25 cellular contexts compared by ENCODE assay signal in the genomic region with DNA sequence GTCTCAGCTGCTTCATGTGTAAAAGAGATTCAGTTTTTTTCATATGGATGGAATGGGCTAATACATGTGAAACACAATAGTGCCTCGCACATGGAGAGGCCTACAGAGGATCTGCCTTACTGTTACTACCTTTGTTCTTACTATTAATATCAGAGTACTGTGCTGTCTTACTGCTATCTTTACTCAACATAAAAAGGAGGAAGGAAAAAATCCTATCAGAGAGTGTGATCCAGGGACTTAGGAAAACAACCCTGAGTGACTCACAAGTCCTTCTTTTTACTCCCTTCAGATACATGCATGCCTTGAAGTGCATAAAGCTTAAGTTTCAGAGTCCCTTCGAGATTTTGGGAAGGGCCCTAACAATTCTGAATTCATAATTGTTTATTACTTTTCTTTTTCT.
DNase-seq lines count a peak whose midpoint lies in the region; ATAC-seq, FAIRE-seq and TF ChIP-seq lines count a peak whose summit lies in the region.
"Had no signal": no experiment of that assay in that cellular context is flagged by ENCODE, and none has a peak within 500 bp of the region (broad histone marks: within the 10 kb centered on the region; RNA-seq: fewer than 3 reads in every experiment).

No MANE protein-coding gene starts in this region.

- no peak overlapping the region for H2BK5ac ChIP-seq in IMR-90 (ENCODE audit: low read depth, low read length, poor library complexity, severe bottlenecking)

- peak overlapping the region; percentile 48; the same call in 1 of the 2 replicates for H3K14ac ChIP-seq in IMR-90 (replicated peaks; ENCODE audit: low read depth, low read length)

- no peaks in the 10 kb centered on the region for H3K27me3 ChIP-seq in IMR-90 (ENCODE audit: control insufficient read depth, insufficient read depth, low read length)
- H3K27me3 ChIP-seq in HepG2 (ENCODE audit: control insufficient read depth in 1 of 2, insufficient read depth in 2 of 2, low read length in 2 of 2) = no peaks in the 10 kb centered on the region; a peak in 1 of 5 replicates
- H3K27me3 ChIP-seq: gastrocnemius medialis, testis, vagina had no signal

- H3K79me1 ChIP-seq in IMR-90 (ENCODE audit: low read depth in 1 of 2, low read length in 2 of 2) = no peaks in the 10 kb centered on the region

- H3K18ac ChIP-seq in IMR-90 (ENCODE audit: low read depth, low read length) = no peak overlapping the region; the same call in 1 of the 2 replicates

- H3K4me1 ChIP-seq in IMR-90 (ENCODE audit: control insufficient read depth, insufficient read depth, low read length) (peaks cover 4% of the 10 kb centered on the region; the same call in 1 of the 2 replicates), HepG2 (ENCODE audit: insufficient read depth, low read length) (peaks cover 61% of the 10 kb centered on the region)
- H3K4me1 ChIP-seq: gastrocnemius medialis, lower lobe of right lung, testis, vagina had no signal

- H3K56ac ChIP-seq in IMR-90 (ENCODE audit: extremely low read depth, insufficient read depth, low read length) = no peak overlapping the region

- peak overlapping the region; percentile 39; the same call in 1 of the 2 replicates for H4K5ac ChIP-seq in IMR-90 (ENCODE audit: low read depth, low read length)

- TF ChIP-seq CTCF in IMR-90 (conservative IDR thresholded peaks at IDR 0.05; ENCODE audit: low read depth, low read length) (no peak), cardiac fibroblast (IDR thresholded peaks at IDR 0.05; ENCODE audit: low read depth, low read length) (no peak), HepG2 (CRISPR knock-in tag; IDR thresholded peaks at IDR 0.05) (no peak)

- H3K27ac ChIP-seq in IMR-90 (ENCODE audit: insufficient read depth, low read length) = no peak overlapping the region
- H3K27ac ChIP-seq in HepG2 (ENCODE audit: extremely low read length, insufficient read depth, low read length) = peak overlapping the region; percentile 30
- H3K27ac ChIP-seq: lower lobe of right lung, testis, vagina had no signal

- peak overlapping the region in 1 of 2 experiments; percentile 26; a peak in 1 of 4 replicates for H4K8ac ChIP-seq in IMR-90 (ENCODE audit: low read depth in 2 of 2, low read length in 2 of 2)

- ATAC-seq in IMR-90 (ENCODE audit: low read depth) (peak; percentile 74), HepG2 (no peak)
- ATAC-seq: activated CD8-positive, alpha-beta memory T cell treated with anti-CD3 and anti-CD28 coated beads, Interleukin-2, amount 10 ng/mL, durations not matched to agents 7 days and 5 days; activated naive CD8-positive, alpha-beta T cell treated with anti-CD3 and anti-CD28 coated beads, Interleukin-2, amount 50 U/mL, for 24 hours; activated T-helper 17 cell treated with anti-CD3 and anti-CD28 coated beads, Interleukin-2, amount 50 U/mL, for 72 hours; lower lobe of right lung; PC-3 had no signal

- H2BK15ac ChIP-seq in IMR-90 (ENCODE audit: low read depth, low read length) = peak overlapping the region; percentile 58; the same call in 2 of the 3 replicates

- no peak for FAIRE-seq in HepG2 (lab: Jason Lieb, UNC)
- FAIRE-seq: kidney, TTC549 had no signal

- H2AFZ ChIP-seq in IMR-90 (replicated peaks; ENCODE audit: low read length, poor library complexity) = no peak overlapping the region
- no peak overlapping the region for H2AFZ ChIP-seq in HepG2 (ENCODE audit: low read length)

- H2AK5ac ChIP-seq in IMR-90 (ENCODE audit: low read depth, low read length) = no peak overlapping the region

- H3K36me3 ChIP-seq in IMR-90 (ENCODE audit: control insufficient read depth, insufficient read depth, low read length) (0 out of 2 replicates have a peak, but pooled peaks cover 2% of the 10 kb centered on the region), HepG2 (replicated peaks in 1 of 2; ENCODE audit: control insufficient read depth in 1 of 2, insufficient read depth in 2 of 2, low read length in 2 of 2) (peaks cover 7 to 38% of the 10 kb centered on the region in 2 experiments)

- H3K4me2 ChIP-seq in IMR-90 (ENCODE audit: low read depth, low read length) (no peak overlapping the region), HepG2 (ENCODE audit: low read depth, low read length) (no peak overlapping the region)

- TF ChIP-seq RAD21 in IMR-90 (IDR thresholded peaks at IDR 0.05; ENCODE audit: low read length) = no peak
- TF ChIP-seq RAD21 in HepG2 (CRISPR knock-in tag; IDR thresholded peaks at IDR 0.05) = no peak

- intact Hi-C loops in IMR-90 (cut with micrococcal nuclease) = no loop called here
- intact Hi-C loops in HepG2 (cut with micrococcal nuclease; ENCODE audit: unreplicated experiment) = no loop called here

- CTCF ChIA-PET in IMR-90 (lab: Yijun Ruan, JAX) = interaction anchor here (1.0 kb wide), 1 partner anchor 137 kb away, joined by 4 read pairs; a partner anchor contains a TSS
- CTCF ChIA-PET in HepG2 (lab: Yijun Ruan, JAX; ENCODE audit: low intra/inter-chr PET ratio, low total read pairs) = no interaction called here

- H3K9me3 ChIP-seq in IMR-90 (ENCODE audit: control insufficient read depth, insufficient read depth, low read length) (no peaks in the 10 kb centered on the region), HepG2 (ENCODE audit: low read length) (no peaks in the 10 kb centered on the region)
- H3K9me3 ChIP-seq: gastrocnemius medialis, lower lobe of right lung, testis, vagina had no signal

- H3K4ac ChIP-seq in IMR-90 (ENCODE audit: low read depth, low read length) = peak overlapping the region; percentile 58; the same call in 1 of the 2 replicates

- peak overlapping the region; percentile 82; the same call in 1 of the 2 replicates for H2BK20ac ChIP-seq in IMR-90 (ENCODE audit: low read depth, low read length)

- peak overlapping the region; percentile 38; the same call in 1 of the 2 replicates for H4K91ac ChIP-seq in IMR-90 (ENCODE audit: insufficient read depth, low read depth, low read length)

- TF ChIP-seq EP300 in HepG2 (IDR thresholded peaks at IDR 0.05; ENCODE audit: low read depth in 2 of 2, low read length in 2 of 2) = no peak
- no peak for TF ChIP-seq EP300 in HepG2 (CRISPR knock-in tag; IDR thresholded peaks at IDR 0.05; ENCODE audit: borderline replicate concordance)

- H3K9me1 ChIP-seq in IMR-90 (ENCODE audit: insufficient read depth, low read length) = peaks cover 6% of the 10 kb centered on the region; the same call in 1 of the 2 replicates

- peak; percentile 14 for DNase-seq in AG20443 (ENCODE audit: low spot score)
- DNase-seq in IMR-90 = peak; percentile 57
- peak; percentile 33 to 39 for DNase-seq in cardiac fibroblast (ENCODE audit: low read depth in 2 of 2)
- no peak for DNase-seq in HepG2 (ENCODE audit: low spot score)
- no peak for DNase-seq in GM19238 (ENCODE audit: insufficient read length, low spot score)
- no peak for DNase-seq in activated T-cell treated with anti-CD3 and anti-CD28 coated beads, Interleukin-2, amount 50 U/mL, for 1 hour
- DNase-seq in NCI-H2227 treated with DMSO at 0.1 percent for 48 hours (lab: John Stamatoyannopoulos, UW) = no peak
- no peak for DNase-seq in ACHN
- DNase-seq: activated CD4-positive, alpha-beta T cell treated with anti-CD3 and anti-CD28 coated beads, Interleukin-2, amount 10 ng/mL, durations not matched to agents 24 days and 14 days; activated CD8-positive, alpha-beta memory T cell treated with anti-CD3 and anti-CD28 coated beads, Interleukin-2, amount 10 ng/mL, durations not matched to agents 7 days and 5 days; activated naive CD8-positive, alpha-beta T cell treated with anti-CD3 and anti-CD28 coated beads, Interleukin-2, amount 50 U/mL, for 24 hours; CD4-positive, alpha-beta T cell; gastrocnemius medialis; GDM1; kidney; lower lobe of right lung; NCI-H1105; NCI-H2029 treated with DMSO at 0.1 percent for 48 hours; PC-3; Right ventricle myocardium superior; stimulated activated naive CD4-positive, alpha-beta T cell; testis had no signal

- no peak for TF ChIP-seq POLR2A in IMR-90 (IDR thresholded peaks at IDR 0.05; ENCODE audit: low read depth, low read length)
- TF ChIP-seq POLR2A in HepG2 (IDR thresholded peaks at IDR 0.05; ENCODE audit: insufficient read depth in 1 of 2, low read depth in 2 of 2, low read length in 2 of 2) = no peak

- BruUV-seq in IMR-90 (replicated peaks; lab: Mats Ljungman, UMichigan) (no TSS peak), HepG2 (replicated peaks; lab: Mats Ljungman, UMichigan) (no TSS peak)

- H3K23ac ChIP-seq in IMR-90 (ENCODE audit: low read depth, low read length) = peak overlapping the region; percentile 86; the same call in 1 of the 2 replicates

- no CpG with 5 or more reads among the region's 2 CpGs for WGBS in IMR-90 (ENCODE audit: extremely low coverage in 2 of 2, insufficient read length in 1 of 2), 2 experiments
- 93% methylated on average over 2 of the region's 2 CpGs for WGBS in HepG2 (ENCODE audit: low lambda C conversion rate)

- H3K4me3 ChIP-seq in IMR-90 (ENCODE audit: insufficient read depth, low read depth, low read length) (no peak overlapping the region), cardiac fibroblast (replicated peaks in 1 of 2; ENCODE audit: low read depth in 2 of 2, low read length in 2 of 2) (no peak overlapping the region), HepG2 (replicated peaks in 1 of 3; ENCODE audit: insufficient read depth in 1 of 3, low read depth in 2 of 3, low read length in 3 of 3) (no peak overlapping the region)
- H3K4me3 ChIP-seq: gastrocnemius medialis, lower lobe of right lung, testis, vagina had no signal

- peak overlapping the region; percentile 65 for H2BK120ac ChIP-seq in IMR-90 (ENCODE audit: low read depth, low read length)

- H3K9ac ChIP-seq in IMR-90 (ENCODE audit: low read depth, low read length) (no peak overlapping the region), HepG2 (ENCODE audit: insufficient read depth, low read depth, low read length) (no peak overlapping the region)

- dilution Hi-C loops in IMR-90 (cut with HindIII; ENCODE audit: low sequenced_read_pairs, unreplicated experiment) = no loop called here

- POLR2A ChIA-PET in IMR-90 (lab: Charles Lee; ENCODE audit: unreplicated experiment) = no interaction called here
- POLR2A ChIA-PET in HepG2 (lab: Yijun Ruan, JAX) = interaction anchor here (0.7 kb wide), 1 partner anchor 85 kb away, joined by 3 read pairs; no protein-coding TSS in a partner anchor

- H4K20me1 ChIP-seq in IMR-90 (ENCODE audit: insufficient read depth, low read length) (no peaks in the 10 kb centered on the region), HepG2 (ENCODE audit: insufficient read depth, low read length) (no peaks in the 10 kb centered on the region)

- in situ Hi-C loops in IMR-90 (cut with MboI; ENCODE audit: low sequenced_read_pairs) (no loop called here), HepG2 (cut with HindIII; ENCODE audit: extremely low pct_ligation_motif_present, low pct_unique_long_range_greater_than_20kb) (no loop called here), ACHN (cut with HindIII; ENCODE audit: low pct_ligation_motif_present, low pct_unique_long_range_greater_than_20kb, low sequenced_read_pairs) (no loop called here)

- H2AK9ac ChIP-seq in IMR-90 (replicated peaks; ENCODE audit: low read depth, low read length, poor library complexity) = no peak overlapping the region

- peaks cover 2% of the 10 kb centered on the region for H3K79me2 ChIP-seq in HepG2 (ENCODE audit: insufficient read depth, low read length)

TF ChIP-seq in IMR-90, 13 proteins besides CTCF, POLR2A, EP300 and RAD21 (continues in another document):
- TF ChIP-seq BHLHE40 (IDR thresholded peaks at IDR 0.05; ENCODE audit: low read depth, low read length) (no peak), SMC3 (IDR thresholded peaks at IDR 0.05; ENCODE audit: low read depth, low read length) (no peak)

Comparison
In these comparisons a context has a peak if more than half of its experiments do, and no peak if none do; other contexts are left out.
1. DNase-seq: peak in AG20443 (single experiment), IMR-90 (single experiment) and cardiac fibroblast (2 of 2); none in HepG2 (single experiment), GM19238 (single experiment), activated T-cell treated with anti-CD3 and anti-CD28 coated beads, Interleukin-2, amount 50 U/mL, for 1 hour (single experiment), NCI-H2227 treated with DMSO at 0.1 percent for 48 hours (single experiment) and ACHN (single experiment).